Comparison of ENCODE assay signal across 24 cellular contexts in genomic region chr2:228474466-228474865, GRCh38.
A peak's percentile ranks its signal among the peaks of the same experiment; 100 is the strongest.
DNase-seq lines count a peak whose midpoint lies in the region; TF ChIP-seq lines count a peak whose summit lies in the region.
"Had no signal": no experiment of that assay in that cellular context is flagged by ENCODE, and none has a peak within 500 bp of the region (broad histone marks: within the 10 kb centered on the region; RNA-seq: fewer than 3 reads in every experiment).

No MANE protein-coding gene starts in this region.

- peak; percentile 38 for DNase-seq in AG10803 (ENCODE audit: low read depth)
- peak; percentile 25 for DNase-seq in HFF-Myc (ENCODE audit: extremely low read depth, low read depth)
- peak; percentile 38 for DNase-seq in dedifferentiated amniotic fluid mesenchymal stem cell (ENCODE audit: extremely low spot score)
- peak; percentile 18 for DNase-seq in kidney glomerular epithelial cell (lab: John Stamatoyannopoulos, UW)
- no peak for DNase-seq in NCI-H2227 (lab: John Stamatoyannopoulos, UW; ENCODE audit: unreplicated experiment)
- DNase-seq in KG1 (lab: John Stamatoyannopoulos, UW), result no peak
- DNase-seq in NCI-H1694 (lab: John Stamatoyannopoulos, UW), result no peak
- DNase-seq in amygdala (lab: John Stamatoyannopoulos, UW), result no peak
- DNase-seq: activated CD4-positive, alpha-beta memory T cell treated with anti-CD3 and anti-CD28 coated beads, Interleukin-2, amount 10 ng/mL, durations not matched to agents 7 days and 5 days; central memory CD4-positive, alpha-beta T cell; DND-41; esophagus squamous epithelium; islet precursor cell; lower lobe of right lung; MM.1S; NCI-H1417; NCI-H2081; NCI-H774; pancreas; stimulated activated CD4-positive, alpha-beta T cell treated with anti-CD3 and anti-CD28 coated beads, Interleukin-2, amount 100 ng/mL, for 24 hours; stomach; T-helper 17 cell; thyroid gland had no signal

- no peak overlapping the region for H3K4me3 ChIP-seq in AG10803 (ENCODE audit: low read length)
- no peak overlapping the region for H3K4me3 ChIP-seq in HFF-Myc (replicated peaks; ENCODE audit: low read depth, low read length)
- H3K4me3 ChIP-seq: esophagus squamous epithelium, K562, lower lobe of right lung, pancreas, stomach, thyroid gland had no signal

- TF ChIP-seq CTCF in AG10803 (conservative IDR thresholded peaks at IDR 0.05; ENCODE audit: low read length), result no peak
- TF ChIP-seq CTCF in HFF-Myc (IDR thresholded peaks at IDR 0.05; ENCODE audit: low read depth, low read length, missing control alignments), result no peak

Comparison
In these comparisons a context has a peak if more than half of its experiments do, and no peak if none do; other contexts are left out.
1. DNase-seq: peak in AG10803 (single experiment), HFF-Myc (single experiment), dedifferentiated amniotic fluid mesenchymal stem cell (single experiment) and kidney glomerular epithelial cell (single experiment); none in NCI-H2227 (single experiment), KG1 (single experiment), NCI-H1694 (single experiment) and amygdala (0 of 56).